In genomic region chr19:4909897-4910593, GRCh38 we compare ENCODE assay signal across 1 cellular context.
TF ChIP-seq lines count a peak whose summit lies in the region.

No MANE protein-coding gene starts in this region.

TF ChIP-seq in K562, 482 proteins besides CTCF, POLR2A, EP300 and RAD21 (continued from another document and continues in another):
- no peak for TF ChIP-seq NUFIP1 (IDR thresholded peaks at IDR 0.05; ENCODE audit: partially characterized antibody)
- no peak for TF ChIP-seq POU5F1 (IDR thresholded peaks at IDR 0.05; ENCODE audit: borderline replicate concordance, low read depth, low read length, partially characterized antibody)
- peak; percentile 39 for TF ChIP-seq TBP (optimal IDR thresholded peaks at IDR 0.05; ENCODE audit: low read depth, low read length)
- no peak for TF ChIP-seq DIDO1 (tag; IDR thresholded peaks at IDR 0.05; ENCODE audit: low read depth)
- no peak for TF ChIP-seq ZSCAN32 (CRISPR knock-in tag; IDR thresholded peaks at IDR 0.05)
- 0 out of 2 replicates have a peak, but pooled peaks have one; percentile 22 for TF ChIP-seq FOXP4 (CRISPR knock-in tag; IDR thresholded peaks at IDR 0.05; ENCODE audit: borderline replicate concordance)
- no peak for TF ChIP-seq ZNF23 (CRISPR knock-in tag; IDR thresholded peaks at IDR 0.05)
- no peak for TF ChIP-seq ZNF395 (CRISPR knock-in tag; IDR thresholded peaks at IDR 0.05)
- no peak for TF ChIP-seq TSC22D4 (tag; IDR thresholded peaks at IDR 0.05)
- no peak for TF ChIP-seq NFE2 (IDR thresholded peaks at IDR 0.05; ENCODE audit: low read depth)
- TF ChIP-seq CHD2 (IDR thresholded peaks at IDR 0.05; ENCODE audit: low read depth, low read length), result peak; percentile 57
- no peak for TF ChIP-seq MYNN (IDR thresholded peaks at IDR 0.05)
- TF ChIP-seq MYNN (CRISPR knock-in tag; IDR thresholded peaks at IDR 0.05), result no peak
- TF ChIP-seq POLR2H (tag; IDR thresholded peaks at IDR 0.05; ENCODE audit: low read depth), result no peak
- TF ChIP-seq NKRF (IDR thresholded peaks at IDR 0.05; ENCODE audit: borderline replicate concordance), result peak; percentile 26; the same call in 1 of the 2 replicates
- TF ChIP-seq HINFP (tag; conservative IDR thresholded peaks at IDR 0.05; ENCODE audit: low read depth), result no peak
- no peak for TF ChIP-seq CBX3 (IDR thresholded peaks at IDR 0.05; ENCODE audit: borderline replicate concordance in 1 of 2, low read length in 2 of 2)
- TF ChIP-seq ZNF3 (CRISPR knock-in tag; IDR thresholded peaks at IDR 0.05), result no peak
- TF ChIP-seq ZKSCAN1 (IDR thresholded peaks at IDR 0.05; ENCODE audit: low read depth, low read length), result no peak
- no peak for TF ChIP-seq ZBTB43 (CRISPR knock-in tag; IDR thresholded peaks at IDR 0.05)
- peak; percentile 84 for TF ChIP-seq RBBP5 (IDR thresholded peaks at IDR 0.05; ENCODE audit: borderline replicate concordance, insufficient read depth, low read length, poor library complexity, severe bottlenecking)
- TF ChIP-seq MITF (IDR thresholded peaks at IDR 0.05), result no peak
- no peak for TF ChIP-seq SIRT6 (IDR thresholded peaks at IDR 0.05; ENCODE audit: low read depth, low read length)
- TF ChIP-seq MED1 (CRISPR knock-in tag; IDR thresholded peaks at IDR 0.05; ENCODE audit: borderline replicate concordance), result no peak
- no peak for TF ChIP-seq SMARCB1 (IDR thresholded peaks at IDR 0.05; ENCODE audit: insufficient read length, low read depth)
- TF ChIP-seq ZNF184 (CRISPR knock-in tag; IDR thresholded peaks at IDR 0.05), result no peak
- no peak for TF ChIP-seq TRIM24 (IDR thresholded peaks at IDR 0.05)
- no peak for TF ChIP-seq ARID1B (IDR thresholded peaks at IDR 0.05)
- TF ChIP-seq MAZ (CRISPR knock-in tag; conservative IDR thresholded peaks at IDR 0.05 in 1 of 2, IDR thresholded peaks at IDR 0.05 in 1 of 2), result peak in 1 of 2 experiments; percentile 89; a peak in 2 of 4 replicates
- TF ChIP-seq MECOM (CRISPR knock-in tag; IDR thresholded peaks at IDR 0.05), result no peak
- no peak for TF ChIP-seq ESRRB (CRISPR knock-in tag; IDR thresholded peaks at IDR 0.05; ENCODE audit: borderline replicate concordance)
- TF ChIP-seq ZNF717 (CRISPR knock-in tag; IDR thresholded peaks at IDR 0.05), result no peak
- TF ChIP-seq ZNF24 (IDR thresholded peaks at IDR 0.05), result peak; percentile 97
- no peak for TF ChIP-seq FUS (optimal IDR thresholded peaks at IDR 0.05; ENCODE audit: low read depth, low read length)
- no peak for TF ChIP-seq MIER1 (IDR thresholded peaks at IDR 0.05; ENCODE audit: low read depth)
- peak; percentile 66; the same call in 1 of the 2 replicates for TF ChIP-seq PHF21A (IDR thresholded peaks at IDR 0.05; ENCODE audit: borderline replicate concordance, low read depth)
- no peak for TF ChIP-seq WHSC1 (IDR thresholded peaks at IDR 0.05; ENCODE audit: low read length)
- TF ChIP-seq ZNF740 (CRISPR knock-in tag; IDR thresholded peaks at IDR 0.05), result peak; percentile 55; the same call in 1 of the 2 replicates
- TF ChIP-seq ZNF740 (tag; IDR thresholded peaks at IDR 0.05), result peak in 1 of 2 experiments; percentile 95; a peak in 2 of 4 replicates
- TF ChIP-seq HMG20A (CRISPR knock-in tag; conservative IDR thresholded peaks at IDR 0.05), result no peak
- no peak for TF ChIP-seq YY1 (IDR thresholded peaks at IDR 0.05; ENCODE audit: borderline replicate concordance in 1 of 3, control insufficient read depth in 1 of 3, extremely low read depth in 1 of 3, insufficient read depth in 3 of 3, insufficient read length in 1 of 3, insufficient replicate concordance in 2 of 3, low read depth in 1 of 3, low read length in 2 of 3)
- no peak for TF ChIP-seq ZNF830 (CRISPR knock-in tag; IDR thresholded peaks at IDR 0.05)
- no peak for TF ChIP-seq HNRNPL (IDR thresholded peaks at IDR 0.05; ENCODE audit: low read depth, low read length)
- no peak for TF ChIP-seq ZNF146 (CRISPR knock-in tag; IDR thresholded peaks at IDR 0.05; ENCODE audit: unreplicated experiment)
- no peak for TF ChIP-seq CREB1 (IDR thresholded peaks at IDR 0.05)
- no peak for TF ChIP-seq CREB1 (CRISPR knock-in tag; IDR thresholded peaks at IDR 0.05)
- peak; percentile 74; the same call in 1 of the 2 replicates for TF ChIP-seq E2F3 (CRISPR knock-in tag; IDR thresholded peaks at IDR 0.05)
- TF ChIP-seq ZNF217 (CRISPR knock-in tag; IDR thresholded peaks at IDR 0.05), result no peak
- TF ChIP-seq ZNF592 (IDR thresholded peaks at IDR 0.05), result no peak
- TF ChIP-seq ZNF253 (CRISPR knock-in tag; conservative IDR thresholded peaks at IDR 0.05), result no peak
- no peak for TF ChIP-seq BRD4 (IDR thresholded peaks at IDR 0.05)
- no peak for TF ChIP-seq CREB3 (tag; conservative IDR thresholded peaks at IDR 0.05; ENCODE audit: low read depth)
- no peak for TF ChIP-seq ZC3H4 (CRISPR knock-in tag; IDR thresholded peaks at IDR 0.05; ENCODE audit: borderline replicate concordance)
- TF ChIP-seq POLR2AphosphoS5 (IDR thresholded peaks at IDR 0.05; ENCODE audit: control insufficient read depth, insufficient read depth, low read depth, low read length), result no peak
- no peak for TF ChIP-seq MTA2 (IDR thresholded peaks at IDR 0.05; ENCODE audit: low read depth)
- TF ChIP-seq RBM34 (IDR thresholded peaks at IDR 0.05; ENCODE audit: borderline replicate concordance, insufficient read depth, low read length), result no peak
